ENCODE assay signal across 8 cellular contexts in the genomic region with DNA sequence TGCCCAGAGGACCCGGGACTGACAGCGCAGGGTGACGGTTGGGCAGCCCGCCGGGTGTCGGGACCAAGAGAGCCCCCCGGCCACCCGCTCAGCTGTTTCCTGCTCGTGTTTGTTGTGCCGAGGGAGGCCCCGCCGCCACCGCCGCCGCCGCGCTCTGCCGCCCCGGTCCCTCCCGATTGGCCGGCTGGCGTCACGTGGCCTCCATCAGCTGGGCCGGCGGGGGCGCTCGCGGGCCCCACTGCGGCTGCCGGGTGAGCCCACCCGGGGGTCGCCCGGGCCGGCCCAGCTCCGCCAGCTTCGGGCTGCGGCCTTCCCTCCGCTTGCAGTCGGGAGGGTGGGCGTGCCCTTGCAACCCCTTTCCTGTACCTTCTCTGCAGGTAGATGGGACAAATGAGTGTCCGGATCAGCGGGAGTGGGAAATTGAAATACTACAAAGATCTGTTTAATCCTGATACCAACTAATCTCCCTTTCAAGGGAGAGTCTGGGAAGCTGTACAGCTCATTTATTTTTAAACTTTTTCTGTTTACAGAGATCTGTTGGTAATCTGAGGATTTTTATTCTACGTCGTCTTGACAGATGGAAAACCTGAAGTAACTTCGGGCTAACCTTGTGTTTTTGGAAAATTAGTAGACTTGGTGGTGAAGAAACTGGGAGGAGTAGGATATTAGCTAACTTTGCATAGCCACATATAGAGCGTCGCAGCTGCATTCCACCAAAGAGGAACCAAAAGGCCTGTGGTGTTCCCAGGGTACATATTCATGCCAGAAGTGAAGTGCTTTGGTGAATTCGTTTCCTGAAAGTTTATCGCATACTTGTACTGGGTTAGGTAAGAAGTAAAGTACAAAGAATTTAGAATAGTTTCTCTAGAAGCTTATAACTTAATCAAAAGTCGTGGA. TPM values are rescaled to one million over a fixed set of nuclear protein-coding genes. Genes with fewer than 3 reads are reported as not detected.
DNase-seq lines count a peak whose midpoint lies in the region; ATAC-seq and TF ChIP-seq lines count a peak whose summit lies in the region.

No MANE protein-coding gene starts in this region.

- peak overlapping the region; percentile 99 for H3K4me3 ChIP-seq in ACC112 (ENCODE audit: low read depth, low read length)
- H3K4me3 ChIP-seq in OCI-LY1 (ENCODE audit: low read depth, low read length, poor library complexity, severe bottlenecking) = peak overlapping the region; percentile 68
- peak overlapping the region; percentile 75 to 82 for H3K4me3 ChIP-seq in muscle layer of duodenum (ENCODE audit: low read depth in 1 of 2, low read length in 2 of 2)

- H3K36me3 Mint-ChIP-seq in activated T-cell treated with anti-CD3 and anti-CD28 coated beads, Interleukin-2, amount 50 U/mL, for 4 hours (ENCODE audit: insufficient read depth) = peaks cover 23% of the 10 kb centered on the region

- H3K27ac ChIP-seq in ACC112 (ENCODE audit: low read depth, low read length) = peak overlapping the region; percentile 81; the same call in 1 of the 2 replicates
- peak overlapping the region; percentile 51 for H3K27ac ChIP-seq in OCI-LY1 (ENCODE audit: low read depth, low read length, poor library complexity, severe bottlenecking)
- peak overlapping the region; percentile 87 for H3K27ac ChIP-seq in muscle layer of duodenum (ENCODE audit: low read length)

- H3F3A ChIP-seq in OCI-LY1 (ENCODE audit: insufficient read depth, low read length) = peaks cover 10% of the 10 kb centered on the region; the same call in 1 of the 2 replicates

- H3K4me2 ChIP-seq in OCI-LY1 (ENCODE audit: low read length) = peak overlapping the region; percentile 72

- peak overlapping the region; percentile 68 for H3K9ac ChIP-seq in OCI-LY1 (ENCODE audit: low read length)

- H3K9me3 Mint-ChIP-seq in activated T-cell treated with anti-CD3 and anti-CD28 coated beads, Interleukin-2, amount 50 U/mL, for 4 hours = no peaks in the 10 kb centered on the region

- H3K4me3 Mint-ChIP-seq in activated T-cell treated with anti-CD3 and anti-CD28 coated beads, Interleukin-2, amount 50 U/mL, for 4 hours = peak overlapping the region; percentile 84

- H3K9me3 ChIP-seq in OCI-LY1 (ENCODE audit: low read length) = no peaks in the 10 kb centered on the region
- no peaks in the 10 kb centered on the region for H3K9me3 ChIP-seq in muscle layer of duodenum (ENCODE audit: control insufficient read depth in 1 of 2, low read length in 2 of 2)

- ATAC-seq in GM18861 (IDR thresholded peaks at IDR 0.05; ENCODE audit: unreplicated experiment) (peak; percentile 12), HG03439 (IDR thresholded peaks at IDR 0.05; ENCODE audit: unreplicated experiment) (peak; percentile 22), esophagus mucosa (peak; percentile 11)
- peak; percentile 5 to 8 for ATAC-seq in activated T-cell treated with anti-CD3 and anti-CD28 coated beads, Interleukin-2, amount 50 U/mL, for 4 hours

- H4K20me1 ChIP-seq in OCI-LY1 (ENCODE audit: insufficient read depth, low read length) = no peaks in the 10 kb centered on the region

- H2AFZ ChIP-seq in ACC112 (ENCODE audit: low read length, unreplicated experiment) = peak overlapping the region; percentile 86
- no peak overlapping the region for H2AFZ ChIP-seq in OCI-LY1 (ENCODE audit: low read length)

- H3K4me1 ChIP-seq in ACC112 (ENCODE audit: control insufficient read depth, insufficient read depth, low read length, unreplicated experiment) = peaks cover 25% of the 10 kb centered on the region
- H3K4me1 ChIP-seq in OCI-LY1 (ENCODE audit: insufficient read depth, low read length, severe bottlenecking) = peaks cover 34% of the 10 kb centered on the region
- peaks cover 21 to 38% of the 10 kb centered on the region in 2 donors for H3K4me1 ChIP-seq in muscle layer of duodenum (ENCODE audit: control insufficient read depth in 1 of 2, insufficient read depth in 2 of 2, low read length in 2 of 2)

- DNase-seq in activated T-cell treated with anti-CD3 and anti-CD28 coated beads, Interleukin-2, amount 50 U/mL, for 4 hours = peak; percentile 68
- DNase-seq in stimulated activated CD8-positive, alpha-beta memory T cell treated with anti-CD3 and anti-CD28 coated beads, Interleukin-7, amount 100 ng/mL, for 4 hours (ENCODE audit: low read depth in 2 of 2) = peak; percentile 34 to 76

- peaks cover 39% of the 10 kb centered on the region for H3K79me2 ChIP-seq in ACC112 (ENCODE audit: control insufficient read depth, insufficient read depth, low read length, unreplicated experiment)
- H3K79me2 ChIP-seq in OCI-LY1 (ENCODE audit: insufficient read depth, low read length) = no peaks in the 10 kb centered on the region

- TF ChIP-seq CTCF in OCI-LY1 (IDR thresholded peaks at IDR 0.05; ENCODE audit: low read length) = peak; percentile 39; the same call in 1 of the 2 replicates

- H3K36me3 ChIP-seq in ACC112 (ENCODE audit: insufficient read depth, low read length) (peaks cover 16% of the 10 kb centered on the region; the same call in 1 of the 2 replicates), OCI-LY1 (ENCODE audit: insufficient read depth, low read length) (no peaks in the 10 kb centered on the region), muscle layer of duodenum (ENCODE audit: control insufficient read depth in 1 of 2, insufficient read depth in 2 of 2, low read length in 2 of 2) (no peaks in the 10 kb centered on the region)

- H3K27me3 ChIP-seq in ACC112 (ENCODE audit: insufficient read depth, low read length) (no peaks in the 10 kb centered on the region), OCI-LY1 (ENCODE audit: insufficient read depth, low read length) (no peaks in the 10 kb centered on the region), muscle layer of duodenum (ENCODE audit: low read depth, low read length) (no peaks in the 10 kb centered on the region)

- no peaks in the 10 kb centered on the region for H3K27me3 Mint-ChIP-seq in activated T-cell treated with anti-CD3 and anti-CD28 coated beads, Interleukin-2, amount 50 U/mL, for 4 hours (ENCODE audit: low read depth)

- H3K9me2 ChIP-seq in OCI-LY1 (ENCODE audit: low read depth, low read length) = no peaks in the 10 kb centered on the region

- peaks cover 61% of the 10 kb centered on the region for H3K4me1 Mint-ChIP-seq in activated T-cell treated with anti-CD3 and anti-CD28 coated beads, Interleukin-2, amount 50 U/mL, for 4 hours (ENCODE audit: low read depth)

RNA-seq across cellular contexts. Expression of a gene that starts 1.2 kb away (rescaled TPM):
- total RNA-seq in activated T-cell treated with anti-CD3 and anti-CD28 coated beads, Interleukin-2, amount 50 U/mL, for 4 hours = 10 to 100 TPM; 13.7 to 20.6 (median 15.4) TPM
- 56.4 TPM for total RNA-seq in esophagus mucosa

Comparison
In these comparisons a context has a peak if more than half of its experiments do, and no peak if none do; other contexts are left out.
1. Peak in every context shown above with its lines: DNase-seq, ATAC-seq, H3K4me3 ChIP-seq and H3K27ac ChIP-seq.